ENCODE assay signal across 29 cellular contexts in genomic region chr3:40240921-40241320, GRCh38.
DNase-seq lines count a peak whose midpoint lies in the region; ATAC-seq and TF ChIP-seq lines count a peak whose summit lies in the region.
"Had no signal": no experiment of that assay in that cellular context is flagged by ENCODE, and none has a peak within 500 bp of the region (broad histone marks: within the 10 kb centered on the region; RNA-seq: fewer than 3 reads in every experiment).

No MANE protein-coding gene starts in this region.

- H3K9ac ChIP-seq in OCI-LY3 (ENCODE audit: low read length), result no peak overlapping the region

- no peaks in the 10 kb centered on the region for H3K79me2 ChIP-seq in OCI-LY3 (ENCODE audit: low read length)

- H3K4me1 ChIP-seq in OCI-LY3 (ENCODE audit: low read length), result no peaks in the 10 kb centered on the region
- H3K4me1 ChIP-seq in foreskin keratinocyte, result peaks cover 5% of the 10 kb centered on the region
- H3K4me1 ChIP-seq: Peyer's patch had no signal

- TF ChIP-seq CTCF in GM12864 (IDR thresholded peaks at IDR 0.05; ENCODE audit: low read depth, low read length, missing control alignments) (peak; percentile 25), OCI-LY3 (IDR thresholded peaks at IDR 0.05; ENCODE audit: low read depth, low read length) (peak; percentile 39), foreskin keratinocyte (conservative IDR thresholded peaks at IDR 0.05) (no peak)

- H2AFZ ChIP-seq in OCI-LY3 (ENCODE audit: low read depth, low read length), result no peak overlapping the region

- no peak overlapping the region for H3K4me2 ChIP-seq in OCI-LY3 (ENCODE audit: low read length)

- H3K4me3 ChIP-seq in GM12864 (ENCODE audit: low read depth, low read length) (no peak overlapping the region), OCI-LY3 (ENCODE audit: low read length) (no peak overlapping the region), MG63 (no peak overlapping the region)
- H3K4me3 ChIP-seq: Peyer's patch had no signal

- H3K36me3 ChIP-seq in OCI-LY3 (replicated peaks; ENCODE audit: low read depth, low read length) (no peaks in the 10 kb centered on the region), MG63 (no peaks in the 10 kb centered on the region)
- H3K36me3 ChIP-seq: brain microvascular endothelial cell, Peyer's patch had no signal

- H3K9me3 ChIP-seq in OCI-LY3 (ENCODE audit: insufficient read depth, low read length), result no peaks in the 10 kb centered on the region
- no peaks in the 10 kb centered on the region for H3K9me3 ChIP-seq in MG63
- H3K9me3 ChIP-seq: Peyer's patch had no signal

- H3K27me3 ChIP-seq in OCI-LY3 (ENCODE audit: low read depth, low read length), result no peaks in the 10 kb centered on the region
- H3K27me3 ChIP-seq in foreskin keratinocyte, result peaks cover 2% of the 10 kb centered on the region
- H3K27me3 ChIP-seq in MG63, result no peaks in the 10 kb centered on the region
- H3K27me3 ChIP-seq: brain microvascular endothelial cell, Peyer's patch had no signal

- no peak overlapping the region for H3K27ac ChIP-seq in OCI-LY3 (ENCODE audit: low read length)
- no peak overlapping the region for H3K27ac ChIP-seq in foreskin keratinocyte
- H3K27ac ChIP-seq: brain microvascular endothelial cell, epithelial cell of prostate, Peyer's patch had no signal

- DNase-seq in GM12864 (ENCODE audit: low read depth) (no peak), HT1080 (ENCODE audit: low read depth) (peak; percentile 11), germinal center (ENCODE audit: low spot score) (peak; percentile 6), foreskin keratinocyte (no peak), MG63 (no peak)
- DNase-seq: activated CD4-positive, alpha-beta memory T cell treated with anti-CD3 and anti-CD28 coated beads for 36 hours; activated CD4-positive, CD25-positive, alpha-beta regulatory T cell treated with anti-CD3 and anti-CD28 coated beads, Interleukin-2, amount 50 U/mL, for 72 hours; activated CD8-positive, alpha-beta memory T cell treated with anti-CD3 and anti-CD28 coated beads, Interleukin-2, amount 50 U/mL, for 4 hours; activated naive CD4-positive, alpha-beta T cell treated with anti-CD3 and anti-CD28 coated beads, Interleukin-2, amount 10 ng/mL, durations not matched to agents 7 days and 5 days; amniotic stem cell; brain microvascular endothelial cell; CD8-positive, alpha-beta memory T cell; DMS 273 treated with DMSO at 0.1 percent for 48 hours; IMR-90; left cardiac atrium; MM.1S; NCI-H1694; NCI-H2171; NCI-H510A; Peyer's patch; retina; SHP77 treated with DMSO at 0.1 percent for 48 hours; small intestine; stimulated activated CD8-positive, alpha-beta memory T cell treated with anti-CD3 and anti-CD28 coated beads, Interleukin-4, amount 100 ng/mL, for 48 hours; stimulated activated naive CD8-positive, alpha-beta T cell treated with anti-CD3 and anti-CD28 coated beads, Interleukin-15, amount 100 ng/mL, for 72 hours had no signal

- no peaks in the 10 kb centered on the region for H4K20me1 ChIP-seq in OCI-LY3 (ENCODE audit: insufficient read depth, low read length)

- ATAC-seq in foreskin keratinocyte (no peak), HG03520 (IDR thresholded peaks at IDR 0.05; ENCODE audit: unreplicated experiment) (no peak), GM18517 (IDR thresholded peaks at IDR 0.05; ENCODE audit: unreplicated experiment) (no peak)
- ATAC-seq: left cardiac atrium; stimulated activated naive CD8-positive, alpha-beta T cell treated with anti-CD3 and anti-CD28 coated beads, Interleukin-15, amount 100 ng/mL, for 72 hours had no signal

Comparison
In these comparisons a context has a peak if more than half of its experiments do, and no peak if none do; other contexts are left out.
1. DNase-seq: peak in HT1080 (single experiment) and germinal center (single experiment); none in GM12864 (single experiment), foreskin keratinocyte (0 of 2) and MG63 (single experiment).